1 cellular context compared by ENCODE assay signal in genomic region chr6:116500969-116501433, GRCh38.
TF ChIP-seq lines count a peak whose summit lies in the region.

No MANE protein-coding gene starts in this region.

TF ChIP-seq in K562, 482 proteins besides CTCF, POLR2A, EP300 and RAD21 (continued from another document and continues in another):
- TF ChIP-seq ZNF165 (CRISPR knock-in tag; IDR thresholded peaks at IDR 0.05; ENCODE audit: borderline replicate concordance) = no peak
- TF ChIP-seq ATF1 (CRISPR knock-in tag; IDR thresholded peaks at IDR 0.05) = no peak
- 0 out of 2 replicates have a peak, but pooled peaks have one; percentile 27 for TF ChIP-seq ATF1 (tag; IDR thresholded peaks at IDR 0.05)
- TF ChIP-seq HDAC1 (IDR thresholded peaks at IDR 0.05) = peak in 1 of 2 experiments; percentile 49; a peak in 1 of 4 replicates
- 0 out of 2 replicates have a peak, but pooled peaks have one; percentile 21 for TF ChIP-seq SOX6 (IDR thresholded peaks at IDR 0.05)
- no peak for TF ChIP-seq SMARCA4 (IDR thresholded peaks at IDR 0.05)
- TF ChIP-seq MTA1 (IDR thresholded peaks at IDR 0.05; ENCODE audit: borderline replicate concordance) = no peak
- peak; percentile 22; the same call in 1 of the 2 replicates for TF ChIP-seq NCOR1 (IDR thresholded peaks at IDR 0.05)
- TF ChIP-seq NFE2 (IDR thresholded peaks at IDR 0.05; ENCODE audit: low read depth) = 0 out of 2 replicates have a peak, but pooled peaks have one; percentile 10
- no peak for TF ChIP-seq E2F4 (CRISPR knock-in tag; IDR thresholded peaks at IDR 0.05; ENCODE audit: low read depth)
- peak; percentile 84 for TF ChIP-seq EGR1 (conservative IDR thresholded peaks at IDR 0.05)
- no peak for TF ChIP-seq ZNF239 (CRISPR knock-in tag; IDR thresholded peaks at IDR 0.05)
- TF ChIP-seq TBP (optimal IDR thresholded peaks at IDR 0.05; ENCODE audit: low read depth, low read length) = no peak
- TF ChIP-seq ZNF77 (CRISPR knock-in tag; IDR thresholded peaks at IDR 0.05) = no peak
- no peak for TF ChIP-seq RNF219 (CRISPR knock-in tag; IDR thresholded peaks at IDR 0.05)
- no peak for TF ChIP-seq SMARCE1 (IDR thresholded peaks at IDR 0.05)
- TF ChIP-seq, protein P1, sequence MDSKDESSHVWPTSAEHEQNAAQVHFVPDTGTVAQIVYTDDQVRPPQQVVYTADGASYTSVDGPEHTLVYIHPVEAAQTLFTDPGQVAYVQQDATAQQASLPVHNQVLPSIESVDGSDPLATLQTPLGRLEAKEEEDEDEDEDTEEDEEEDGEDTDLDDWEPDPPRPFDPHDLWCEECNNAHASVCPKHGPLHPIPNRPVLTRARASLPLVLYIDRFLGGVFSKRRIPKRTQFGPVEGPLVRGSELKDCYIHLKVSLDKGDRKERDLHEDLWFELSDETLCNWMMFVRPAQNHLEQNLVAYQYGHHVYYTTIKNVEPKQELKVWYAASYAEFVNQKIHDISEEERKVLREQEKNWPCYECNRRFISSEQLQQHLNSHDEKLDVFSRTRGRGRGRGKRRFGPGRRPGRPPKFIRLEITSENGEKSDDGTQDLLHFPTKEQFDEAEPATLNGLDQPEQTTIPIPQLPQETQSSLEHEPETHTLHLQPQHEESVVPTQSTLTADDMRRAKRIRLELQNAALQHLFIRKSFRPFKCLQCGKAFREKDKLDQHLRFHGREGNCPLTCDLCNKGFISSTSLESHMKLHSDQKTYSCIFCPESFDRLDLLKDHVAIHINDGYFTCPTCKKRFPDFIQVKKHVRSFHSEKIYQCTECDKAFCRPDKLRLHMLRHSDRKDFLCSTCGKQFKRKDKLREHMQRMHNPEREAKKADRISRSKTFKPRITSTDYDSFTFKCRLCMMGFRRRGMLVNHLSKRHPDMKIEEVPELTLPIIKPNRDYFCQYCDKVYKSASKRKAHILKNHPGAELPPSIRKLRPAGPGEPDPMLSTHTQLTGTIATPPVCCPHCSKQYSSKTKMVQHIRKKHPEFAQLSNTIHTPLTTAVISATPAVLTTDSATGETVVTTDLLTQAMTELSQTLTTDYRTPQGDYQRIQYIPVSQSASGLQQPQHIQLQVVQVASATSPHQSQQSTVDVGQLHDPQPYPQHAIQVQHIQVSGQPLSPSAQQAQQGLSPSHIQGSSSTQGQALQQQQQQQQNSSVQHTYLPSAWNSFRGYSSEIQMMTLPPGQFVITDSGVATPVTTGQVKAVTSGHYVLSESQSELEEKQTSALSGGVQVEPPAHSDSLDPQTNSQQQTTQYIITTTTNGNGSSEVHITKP (IDR thresholded peaks at IDR 0.05; ENCODE audit: partially characterized antibody) = no peak
- TF ChIP-seq ZNF224 (CRISPR knock-in tag; IDR thresholded peaks at IDR 0.05) = no peak
- peak; percentile 53; the same call in 1 of the 2 replicates for TF ChIP-seq CTBP1 (IDR thresholded peaks at IDR 0.05; ENCODE audit: borderline replicate concordance)
- peak; percentile 38; the same call in 1 of the 2 replicates for TF ChIP-seq HDAC2 (IDR thresholded peaks at IDR 0.05)
- TF ChIP-seq, protein P2, sequence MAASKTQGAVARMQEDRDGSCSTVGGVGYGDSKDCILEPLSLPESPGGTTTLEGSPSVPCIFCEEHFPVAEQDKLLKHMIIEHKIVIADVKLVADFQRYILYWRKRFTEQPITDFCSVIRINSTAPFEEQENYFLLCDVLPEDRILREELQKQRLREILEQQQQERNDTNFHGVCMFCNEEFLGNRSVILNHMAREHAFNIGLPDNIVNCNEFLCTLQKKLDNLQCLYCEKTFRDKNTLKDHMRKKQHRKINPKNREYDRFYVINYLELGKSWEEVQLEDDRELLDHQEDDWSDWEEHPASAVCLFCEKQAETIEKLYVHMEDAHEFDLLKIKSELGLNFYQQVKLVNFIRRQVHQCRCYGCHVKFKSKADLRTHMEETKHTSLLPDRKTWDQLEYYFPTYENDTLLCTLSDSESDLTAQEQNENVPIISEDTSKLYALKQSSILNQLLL (CRISPR knock-in tag; IDR thresholded peaks at IDR 0.05; ENCODE audit: borderline replicate concordance) = no peak
- peak in 2 of 3 experiments; percentile 9 to 68 for TF ChIP-seq YY1 (IDR thresholded peaks at IDR 0.05; ENCODE audit: borderline replicate concordance in 1 of 3, control insufficient read depth in 1 of 3, extremely low read depth in 1 of 3, insufficient read depth in 3 of 3, insufficient read length in 1 of 3, insufficient replicate concordance in 2 of 3, low read depth in 1 of 3, low read length in 2 of 3)
- TF ChIP-seq KLF1 (tag; IDR thresholded peaks at IDR 0.05) = 0 out of 2 replicates have a peak, but pooled peaks have one; percentile 28
- TF ChIP-seq NFATC3 (IDR thresholded peaks at IDR 0.05) = no peak
- peak; percentile 49 to 92; a peak in 2 of 4 replicates for TF ChIP-seq RCOR1 (IDR thresholded peaks at IDR 0.05; ENCODE audit: borderline replicate concordance in 1 of 2, low read depth in 2 of 2, low read length in 2 of 2)
- TF ChIP-seq CLOCK (CRISPR knock-in tag; IDR thresholded peaks at IDR 0.05; ENCODE audit: borderline replicate concordance) = no peak
- no peak for TF ChIP-seq ZKSCAN8 (CRISPR knock-in tag; IDR thresholded peaks at IDR 0.05)
- TF ChIP-seq, protein P3, sequence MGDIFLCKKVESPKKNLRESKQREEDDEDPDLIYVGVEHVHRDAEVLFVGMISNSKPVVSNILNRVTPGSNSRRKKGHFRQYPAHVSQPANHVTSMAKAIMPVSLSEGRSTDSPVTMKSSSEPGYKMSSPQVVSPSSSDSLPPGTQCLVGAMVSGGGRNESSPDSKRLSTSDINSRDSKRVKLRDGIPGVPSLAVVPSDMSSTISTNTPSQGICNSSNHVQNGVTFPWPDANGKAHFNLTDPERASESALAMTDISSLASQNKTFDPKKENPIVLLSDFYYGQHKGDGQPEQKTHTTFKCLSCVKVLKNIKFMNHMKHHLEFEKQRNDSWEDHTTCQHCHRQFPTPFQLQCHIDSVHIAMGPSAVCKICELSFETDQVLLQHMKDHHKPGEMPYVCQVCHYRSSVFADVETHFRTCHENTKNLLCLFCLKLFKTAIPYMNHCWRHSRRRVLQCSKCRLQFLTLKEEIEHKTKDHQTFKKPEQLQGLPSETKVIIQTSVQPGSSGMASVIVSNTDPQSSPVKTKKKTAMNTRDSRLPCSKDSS (IDR thresholded peaks at IDR 0.05; ENCODE audit: low read depth, partially characterized antibody) = no peak
- no peak for TF ChIP-seq CXXC5 (CRISPR knock-in tag; IDR thresholded peaks at IDR 0.05)
- no peak for TF ChIP-seq HIVEP1 (CRISPR knock-in tag; IDR thresholded peaks at IDR 0.05)
- TF ChIP-seq HINFP (tag; conservative IDR thresholded peaks at IDR 0.05; ENCODE audit: low read depth) = no peak
- peak in 1 of 2 experiments; percentile 32; a peak in 1 of 4 replicates for TF ChIP-seq TRIM24 (IDR thresholded peaks at IDR 0.05)
- TF ChIP-seq ZNF830 (CRISPR knock-in tag; IDR thresholded peaks at IDR 0.05) = no peak
- TF ChIP-seq, protein P4, sequence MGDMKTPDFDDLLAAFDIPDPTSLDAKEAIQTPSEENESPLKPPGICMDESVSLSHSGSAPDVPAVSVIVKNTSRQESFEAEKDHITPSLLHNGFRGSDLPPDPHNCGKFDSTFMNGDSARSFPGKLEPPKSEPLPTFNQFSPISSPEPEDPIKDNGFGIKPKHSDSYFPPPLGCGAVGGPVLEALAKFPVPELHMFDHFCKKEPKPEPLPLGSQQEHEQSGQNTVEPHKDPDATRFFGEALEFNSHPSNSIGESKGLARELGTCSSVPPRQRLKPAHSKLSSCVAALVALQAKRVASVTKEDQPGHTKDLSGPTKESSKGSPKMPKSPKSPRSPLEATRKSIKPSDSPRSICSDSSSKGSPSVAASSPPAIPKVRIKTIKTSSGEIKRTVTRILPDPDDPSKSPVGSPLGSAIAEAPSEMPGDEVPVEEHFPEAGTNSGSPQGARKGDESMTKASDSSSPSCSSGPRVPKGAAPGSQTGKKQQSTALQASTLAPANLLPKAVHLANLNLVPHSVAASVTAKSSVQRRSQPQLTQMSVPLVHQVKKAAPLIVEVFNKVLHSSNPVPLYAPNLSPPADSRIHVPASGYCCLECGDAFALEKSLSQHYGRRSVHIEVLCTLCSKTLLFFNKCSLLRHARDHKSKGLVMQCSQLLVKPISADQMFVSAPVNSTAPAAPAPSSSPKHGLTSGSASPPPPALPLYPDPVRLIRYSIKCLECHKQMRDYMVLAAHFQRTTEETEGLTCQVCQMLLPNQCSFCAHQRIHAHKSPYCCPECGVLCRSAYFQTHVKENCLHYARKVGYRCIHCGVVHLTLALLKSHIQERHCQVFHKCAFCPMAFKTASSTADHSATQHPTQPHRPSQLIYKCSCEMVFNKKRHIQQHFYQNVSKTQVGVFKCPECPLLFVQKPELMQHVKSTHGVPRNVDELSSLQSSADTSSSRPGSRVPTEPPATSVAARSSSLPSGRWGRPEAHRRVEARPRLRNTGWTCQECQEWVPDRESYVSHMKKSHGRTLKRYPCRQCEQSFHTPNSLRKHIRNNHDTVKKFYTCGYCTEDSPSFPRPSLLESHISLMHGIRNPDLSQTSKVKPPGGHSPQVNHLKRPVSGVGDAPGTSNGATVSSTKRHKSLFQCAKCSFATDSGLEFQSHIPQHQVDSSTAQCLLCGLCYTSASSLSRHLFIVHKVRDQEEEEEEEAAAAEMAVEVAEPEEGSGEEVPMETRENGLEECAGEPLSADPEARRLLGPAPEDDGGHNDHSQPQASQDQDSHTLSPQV (IDR thresholded peaks at IDR 0.05) = no peak
- TF ChIP-seq DPF2 (IDR thresholded peaks at IDR 0.05) = peak; percentile 42; the same call in 1 of the 2 replicates
- TF ChIP-seq RNF2 (IDR thresholded peaks at IDR 0.05) = 0 out of 2 replicates have a peak, but pooled peaks have one; percentile 30
- TF ChIP-seq, protein P5, sequence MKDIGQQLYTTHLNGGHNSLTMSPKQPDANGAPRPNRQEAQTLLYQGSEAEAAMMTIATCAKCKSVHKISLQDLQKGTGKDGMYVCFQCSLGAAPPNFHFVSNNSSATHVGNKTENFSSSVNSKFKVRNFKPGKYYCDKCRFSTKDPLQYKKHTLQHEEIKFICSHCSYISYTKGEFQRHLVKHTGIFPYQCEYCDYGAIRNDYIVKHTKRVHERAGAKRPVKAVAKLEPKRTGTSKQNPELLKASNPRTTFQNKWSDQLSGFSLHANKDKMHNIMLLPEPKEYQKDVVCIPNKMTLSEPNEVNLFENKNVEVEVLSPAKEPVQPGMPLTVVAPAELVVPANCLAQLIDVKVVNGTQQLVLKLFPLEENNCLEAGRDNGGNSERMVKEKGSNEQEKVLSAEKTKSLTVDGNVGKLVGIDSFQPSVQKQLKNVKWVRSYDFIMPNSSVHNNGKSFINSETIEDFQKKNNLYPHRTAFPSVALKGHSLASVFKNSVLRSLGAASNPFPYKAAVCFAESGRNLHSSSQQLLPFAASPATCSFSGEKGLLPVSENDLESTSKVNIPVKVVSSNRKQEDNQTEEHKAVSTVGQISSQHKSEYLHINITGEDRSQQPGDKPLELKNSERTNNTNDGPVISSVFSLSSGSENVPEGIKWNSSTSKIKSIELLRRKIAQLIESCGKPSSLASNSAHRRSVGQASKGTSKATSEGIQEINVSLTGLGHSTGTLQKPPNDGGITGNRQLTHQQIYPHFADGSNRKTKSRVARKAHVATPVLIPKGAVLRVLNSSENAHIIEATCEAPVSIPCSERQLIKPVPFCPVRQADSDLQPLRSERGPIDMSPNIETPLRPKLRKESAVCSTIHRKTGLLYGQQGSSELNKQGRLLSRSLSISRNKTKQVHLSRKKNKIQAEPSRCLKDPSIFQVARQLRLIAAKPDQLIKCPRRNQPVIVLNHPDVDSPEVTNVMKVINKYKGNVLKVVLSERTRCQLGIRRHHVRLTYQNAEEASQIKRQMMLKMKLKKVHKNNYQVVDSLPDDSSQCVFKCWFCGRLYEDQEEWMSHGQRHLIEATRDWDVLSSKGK (CRISPR knock-in tag; IDR thresholded peaks at IDR 0.05) = no peak
- no peak for TF ChIP-seq KLF13 (tag; IDR thresholded peaks at IDR 0.05; ENCODE audit: borderline replicate concordance, low read depth)
